ENCODE assay signal across 1 cellular context in genomic region chr15:65196637-65197336, GRCh38.
TF ChIP-seq lines count a peak whose summit lies in the region.

No MANE protein-coding gene starts in this region.

TF ChIP-seq in HCT116, 20 proteins besides CTCF, POLR2A, EP300 and RAD21 (continued from another document):
- TF ChIP-seq REST (IDR thresholded peaks at IDR 0.05; ENCODE audit: low read depth) (no peak), CBX3 (IDR thresholded peaks at IDR 0.05; ENCODE audit: low read depth) (no peak), TCF7L2 (IDR thresholded peaks at IDR 0.05; ENCODE audit: borderline replicate concordance, extremely low read depth, insufficient read depth, insufficient read length) (no peak), ELF1 (IDR thresholded peaks at IDR 0.05; ENCODE audit: borderline replicate concordance, low read depth) (no peak), ZNF274 (IDR thresholded peaks at IDR 0.05; ENCODE audit: low read depth, low read length) (no peak), POLR2AphosphoS5 (IDR thresholded peaks at IDR 0.05; ENCODE audit: low read depth, low read length) (no peak), SP1 (IDR thresholded peaks at IDR 0.05; ENCODE audit: low read depth) (no peak)
TF ChIP-seq in HCT116: peak in this region for 0.
